In genomic region chr11:14764899-14765527, GRCh38 we compare ENCODE assay signal across 1 cellular context.
TF ChIP-seq lines count a peak whose summit lies in the region.

No MANE protein-coding gene starts in this region.

TF ChIP-seq in WTC11, 78 proteins besides CTCF, POLR2A, EP300 and RAD21 (continued from another document):
- no peak for TF ChIP-seq ZNF281 (CRISPR knock-in tag; IDR thresholded peaks at IDR 0.05)
- TF ChIP-seq MLX (CRISPR knock-in tag; IDR thresholded peaks at IDR 0.05): no peak
- no peak for TF ChIP-seq ZSCAN18 (CRISPR knock-in tag; IDR thresholded peaks at IDR 0.05)
- no peak for TF ChIP-seq ZNF317 (CRISPR knock-in tag; IDR thresholded peaks at IDR 0.05; ENCODE audit: borderline replicate concordance, low read depth)
- no peak for TF ChIP-seq TEAD4 (CRISPR knock-in tag; IDR thresholded peaks at IDR 0.05)
TF ChIP-seq in WTC11: peak in this region for 0.
